Comparison of ENCODE assay signal across 8 cellular contexts in genomic region chr17:50507871-50508572, GRCh38. TPM values are rescaled to one million over a fixed set of nuclear protein-coding genes. Genes with fewer than 3 reads are reported as not detected.
DNase-seq lines count a peak whose midpoint lies in the region; ATAC-seq, FAIRE-seq and TF ChIP-seq lines count a peak whose summit lies in the region.

Gene MYCBPAP, plus strand, starts transcription at chr17:50508439. Its CDS starts 236 bp downstream, at chr17:50508675.

- no peak for ATAC-seq in GM18907 (IDR thresholded peaks at IDR 0.05; ENCODE audit: unreplicated experiment)

- DNase-seq in ELF-1 (ENCODE audit: low read depth, low spot score), result peak; percentile 72
- peak; percentile 58 to 91 (median 77) for DNase-seq in T-helper 2 cell
- DNase-seq in astrocyte (ENCODE audit: low read depth), result peak; percentile 58
- DNase-seq in hepatic stellate cell (ENCODE audit: low spot score), result peak; percentile 82
- DNase-seq in putamen (ENCODE audit: low spot score), result peak; percentile 73
- DNase-seq in urothelium cell line (ENCODE audit: low spot score), result peak; percentile 88

- H3K27ac ChIP-seq in HUES48 (ENCODE audit: low read depth, low read length), result no peak within 1 kb of the TSS
- H3K27ac ChIP-seq in astrocyte (ENCODE audit: low read depth, low read length), result peak within 1 kb of the TSS; percentile 38

- no peaks in the 10 kb centered on the region for H3K36me3 ChIP-seq in HUES48 (ENCODE audit: control insufficient read depth, insufficient read depth, low read length)
- H3K36me3 ChIP-seq in astrocyte (ENCODE audit: insufficient read depth, low read length), result no peaks in the 10 kb centered on the region

- H3K9me3 ChIP-seq in HUES48 (ENCODE audit: control insufficient read depth, insufficient read depth, low read length), result no peaks in the 10 kb centered on the region
- H3K9me3 ChIP-seq in astrocyte (ENCODE audit: insufficient read depth, low read depth, low read length), result no peaks in the 10 kb centered on the region

- H3K36me3 Mint-ChIP-seq in astrocyte (ENCODE audit: low read depth, unreplicated experiment), result no peaks in the 10 kb centered on the region

- peak within 1 kb of the TSS; percentile 97 for H2AFZ ChIP-seq in astrocyte (ENCODE audit: low read depth, low read length)

- no peak for TF ChIP-seq CTCF in astrocyte (IDR thresholded peaks at IDR 0.05; ENCODE audit: insufficient read depth, low read depth, low read length)

- H3K9ac ChIP-seq in HUES48 (ENCODE audit: low read depth, low read length) (peak within 1 kb of the TSS; percentile 15; the same call in 1 of the 2 replicates), astrocyte (ENCODE audit: low read length) (peak within 1 kb of the TSS; percentile 64)

- H3K4me3 ChIP-seq in HUES48 (ENCODE audit: low read depth, low read length) (peak within 1 kb of the TSS; percentile 80), astrocyte (ENCODE audit: insufficient read depth, low read depth, low read length) (peak within 1 kb of the TSS; percentile 49)

- peaks cover 5% of the 10 kb centered on the region for H3K27me3 Mint-ChIP-seq in astrocyte (ENCODE audit: low read depth, unreplicated experiment)

- H3K27me3 ChIP-seq in HUES48 (ENCODE audit: control insufficient read depth, insufficient read depth, low read length) (no peaks in the 10 kb centered on the region), astrocyte (ENCODE audit: insufficient read depth, low read length) (no peaks in the 10 kb centered on the region)

- H3K27ac Mint-ChIP-seq in astrocyte (ENCODE audit: unreplicated experiment), result peak within 1 kb of the TSS; percentile 91

- H3K4me2 ChIP-seq in astrocyte (ENCODE audit: low read length), result peak within 1 kb of the TSS; percentile 81

- peaks cover 15% of the 10 kb centered on the region for H3K4me1 ChIP-seq in HUES48 (ENCODE audit: control insufficient read depth, insufficient read depth, low read length)
- peaks cover 7% of the 10 kb centered on the region for H3K4me1 ChIP-seq in astrocyte (ENCODE audit: insufficient read depth, low read length)

- H3K79me2 ChIP-seq in astrocyte (ENCODE audit: insufficient read depth, low read length), result no peaks in the 10 kb centered on the region

- no peaks in the 10 kb centered on the region for H3K9me3 Mint-ChIP-seq in astrocyte (ENCODE audit: unreplicated experiment)

- H3K4me3 Mint-ChIP-seq in astrocyte (ENCODE audit: unreplicated experiment), result peak within 1 kb of the TSS; percentile 81

- H4K20me1 ChIP-seq in astrocyte (ENCODE audit: insufficient read depth, low read length), result no peaks in the 10 kb centered on the region

- FAIRE-seq in astrocyte (lab: Jason Lieb, UNC), result no peak
- peak; percentile 27 for FAIRE-seq in urothelium cell line (lab: Jason Lieb, UNC)

- H3K4me1 Mint-ChIP-seq in astrocyte (ENCODE audit: low read depth, unreplicated experiment), result peaks cover 18% of the 10 kb centered on the region

RNA-seq across cellular contexts. Expression of gene MYCBPAP, which starts in this region (rescaled TPM):
- total RNA-seq in astrocyte, result 0.99 and 1.4 TPM in 2 replicates
